ENCODE assay signal across 9 cellular contexts in genomic region chr12:26524862-26525465, GRCh38.
DNase-seq lines count a peak whose midpoint lies in the region; ATAC-seq and TF ChIP-seq lines count a peak whose summit lies in the region.
"Had no signal": no experiment of that assay in that cellular context is flagged by ENCODE, and none has a peak within 500 bp of the region (broad histone marks: within the 10 kb centered on the region; RNA-seq: fewer than 3 reads in every experiment).

No MANE protein-coding gene starts in this region.

- H3K9ac ChIP-seq in colonic mucosa (ENCODE audit: low read depth in 2 of 2, low read length in 2 of 2): no peak overlapping the region

- H3K27ac Mint-ChIP-seq in osteocyte (ENCODE audit: unreplicated experiment): no peak overlapping the region
- H3K27ac Mint-ChIP-seq in activated T-helper 17 cell treated with anti-CD3 and anti-CD28 coated beads, Interleukin-2, amount 50 U/mL, for 72 hours: no peak overlapping the region
- H3K27ac Mint-ChIP-seq: IgD-negative memory B cell had no signal

- no peaks in the 10 kb centered on the region for H3K4me1 Mint-ChIP-seq in osteocyte (ENCODE audit: unreplicated experiment)
- peaks cover 5% of the 10 kb centered on the region for H3K4me1 Mint-ChIP-seq in activated T-helper 17 cell treated with anti-CD3 and anti-CD28 coated beads, Interleukin-2, amount 50 U/mL, for 72 hours

- peak; percentile 41 for DNase-seq in ELR (ENCODE audit: low read depth)
- peak; percentile 7 for DNase-seq in M059J (ENCODE audit: low read depth)
- DNase-seq in colonic mucosa: peak; percentile 43
- no peak for DNase-seq in osteocyte (ENCODE audit: extremely low spot score, unreplicated experiment)
- no peak for DNase-seq in NCI-H226

- H3K9me3 ChIP-seq in colonic mucosa: no peaks in the 10 kb centered on the region

- H3K27me3 Mint-ChIP-seq in osteocyte (ENCODE audit: unreplicated experiment): no peaks in the 10 kb centered on the region
- H3K27me3 Mint-ChIP-seq in activated T-helper 17 cell treated with anti-CD3 and anti-CD28 coated beads, Interleukin-2, amount 50 U/mL, for 72 hours: no peaks in the 10 kb centered on the region
- H3K27me3 Mint-ChIP-seq: IgD-negative memory B cell had no signal

- H3K27ac ChIP-seq in colonic mucosa: no peak overlapping the region

- H3K4me3 Mint-ChIP-seq in osteocyte (ENCODE audit: unreplicated experiment): no peak overlapping the region
- H3K4me3 Mint-ChIP-seq in activated T-helper 17 cell treated with anti-CD3 and anti-CD28 coated beads, Interleukin-2, amount 50 U/mL, for 72 hours: no peak overlapping the region

- H3K27me3 ChIP-seq in colonic mucosa: no peaks in the 10 kb centered on the region

- TF ChIP-seq CTCF in colonic mucosa (IDR thresholded peaks at IDR 0.05) (peak; percentile 46), osteocyte (IDR thresholded peaks at IDR 0.05) (peak; percentile 42)

- ATAC-seq in HG03159 (IDR thresholded peaks at IDR 0.05; ENCODE audit: unreplicated experiment): no peak
- no peak for ATAC-seq in GM19351 (IDR thresholded peaks at IDR 0.05; ENCODE audit: unreplicated experiment)
- no peak for ATAC-seq in activated T-helper 17 cell treated with anti-CD3 and anti-CD28 coated beads, Interleukin-2, amount 50 U/mL, for 72 hours (replicated peaks)

- H3K4me1 ChIP-seq in colonic mucosa: no peaks in the 10 kb centered on the region

- intact Hi-C loops in colonic mucosa (cut with DNase I): no loop called here

- no peaks in the 10 kb centered on the region for H3K36me3 ChIP-seq in colonic mucosa

- H3K4me3 ChIP-seq in colonic mucosa: no peak overlapping the region

- H3K36me3 Mint-ChIP-seq in osteocyte (ENCODE audit: unreplicated experiment): peaks cover 2% of the 10 kb centered on the region
- peaks cover 37% of the 10 kb centered on the region for H3K36me3 Mint-ChIP-seq in activated T-helper 17 cell treated with anti-CD3 and anti-CD28 coated beads, Interleukin-2, amount 50 U/mL, for 72 hours (ENCODE audit: low read depth)

- peaks cover 13% of the 10 kb centered on the region for H3K9me3 Mint-ChIP-seq in osteocyte (ENCODE audit: unreplicated experiment)
- H3K9me3 Mint-ChIP-seq in activated T-helper 17 cell treated with anti-CD3 and anti-CD28 coated beads, Interleukin-2, amount 50 U/mL, for 72 hours: peaks cover 25% of the 10 kb centered on the region

Comparison
In these comparisons a context has a peak if more than half of its experiments do, and no peak if none do; other contexts are left out.
1. DNase-seq: peak in ELR (single experiment), M059J (single experiment) and colonic mucosa (single experiment); none in osteocyte (single experiment) and NCI-H226 (single experiment).